21 cellular contexts compared by ENCODE assay signal in genomic region chr1:244336232-244336899, GRCh38.
DNase-seq lines count a peak whose midpoint lies in the region; ATAC-seq, FAIRE-seq and TF ChIP-seq lines count a peak whose summit lies in the region.
"Had no signal": no experiment of that assay in that cellular context is flagged by ENCODE, and none has a peak within 500 bp of the region (broad histone marks: within the 10 kb centered on the region; RNA-seq: fewer than 3 reads in every experiment).

No MANE protein-coding gene starts in this region.

- no peak overlapping the region for H4K5ac ChIP-seq in H9 (ENCODE audit: insufficient read length, low read depth, low read length)

- TF ChIP-seq POLR2A in GM12892 (IDR thresholded peaks at IDR 0.05; ENCODE audit: low read depth, low read length), result no peak

- H2BK20ac ChIP-seq in H9 (ENCODE audit: low read depth, low read length, poor library complexity, severe bottlenecking), result no peak overlapping the region

- H3K9ac ChIP-seq in H9 (ENCODE audit: extremely low read depth, insufficient read length, low read length), result no peak overlapping the region
- H3K9ac ChIP-seq in endodermal cell (ENCODE audit: extremely low read depth, low read length, poor library complexity, severe bottlenecking), result no peak overlapping the region
- no peak overlapping the region for H3K9ac ChIP-seq in neuronal stem cell (ENCODE audit: low read depth, low read length, poor library complexity)
- H3K9ac ChIP-seq: GM23248 had no signal

- H4K91ac ChIP-seq in H9 (ENCODE audit: insufficient read length, low read depth, low read length) (no peak overlapping the region), neuronal stem cell (ENCODE audit: low read depth, low read length, poor library complexity) (no peak overlapping the region)

- H3K18ac ChIP-seq in H9 (ENCODE audit: insufficient read length, low read depth, low read length), result no peak overlapping the region
- peak overlapping the region; percentile 71 for H3K18ac ChIP-seq in neuronal stem cell (ENCODE audit: low read length)

- H3K36me3 ChIP-seq in endodermal cell (ENCODE audit: control insufficient read depth, insufficient read depth, low read length), result no peaks in the 10 kb centered on the region
- H3K36me3 ChIP-seq in neuronal stem cell (replicated peaks in 1 of 2; ENCODE audit: control insufficient read depth in 2 of 2, insufficient read depth in 2 of 2, low read length in 2 of 2), result no peaks in the 10 kb centered on the region
- no peaks in the 10 kb centered on the region for H3K36me3 ChIP-seq in upper lobe of right lung

- no peak overlapping the region for H3K56ac ChIP-seq in H9 (ENCODE audit: insufficient read length, low read depth, low read length)

- no peak overlapping the region for H2BK15ac ChIP-seq in H9 (ENCODE audit: low read depth, low read length)
- H2BK15ac ChIP-seq in neuronal stem cell (ENCODE audit: low read length), result no peak overlapping the region

- H3K23me2 ChIP-seq in H9 (ENCODE audit: insufficient read length, low read depth, low read length, poor library complexity, severe bottlenecking), result no peaks in the 10 kb centered on the region

- H2AFZ ChIP-seq in H9 (ENCODE audit: low read length), result no peak overlapping the region
- H2AFZ ChIP-seq in neuronal stem cell (ENCODE audit: low read length), result no peak overlapping the region
- H2AFZ ChIP-seq: GM23248 had no signal

- no peak for TF ChIP-seq CTCF in H9 (conservative IDR thresholded peaks at IDR 0.05)
- no peak for TF ChIP-seq CTCF in endodermal cell (conservative IDR thresholded peaks at IDR 0.05)
- TF ChIP-seq CTCF in upper lobe of right lung (IDR thresholded peaks at IDR 0.05), result no peak

- H3T11ph ChIP-seq in H9 (ENCODE audit: low read length), result no peak overlapping the region

- H3K4ac ChIP-seq in H9 (ENCODE audit: low read depth, low read length), result no peak overlapping the region
- no peak overlapping the region for H3K4ac ChIP-seq in neuronal stem cell (ENCODE audit: low read length)

- H2BK120ac ChIP-seq in H9 (ENCODE audit: low read depth, low read length, poor library complexity, severe bottlenecking) (no peak overlapping the region), neuronal stem cell (ENCODE audit: low read depth, low read length) (peak overlapping the region; percentile 93)

- H3K4me3 Mint-ChIP-seq in H9 (no peak overlapping the region), endodermal cell (no peak overlapping the region)
- H3K4me3 Mint-ChIP-seq: B cell; CD4-positive, alpha-beta T cell; IgD-negative memory B cell had no signal

- FAIRE-seq in GM12892 (lab: Jason Lieb, UNC), result no peak
- FAIRE-seq: A204.1, G401.6, GM12891 had no signal

- H3K27ac ChIP-seq in H9 (ENCODE audit: insufficient read length, low read depth, low read length) (no peak overlapping the region), endodermal cell (ENCODE audit: low read depth, low read length) (no peak overlapping the region), neuronal stem cell (replicated peaks; ENCODE audit: low read length) (no peak overlapping the region), upper lobe of right lung (peak overlapping the region; percentile 49)
- H3K27ac ChIP-seq: GM23248 had no signal

- H4K20me1 ChIP-seq in H9 (ENCODE audit: control insufficient read depth, insufficient read depth, insufficient read length), result no peaks in the 10 kb centered on the region

- H3K23ac ChIP-seq in H9 (ENCODE audit: insufficient read length, low read depth, low read length) (no peak overlapping the region), neuronal stem cell (ENCODE audit: low read depth, low read length, poor library complexity) (no peak overlapping the region)

- peak; percentile 93 for ATAC-seq in upper lobe of right lung
- no peak for ATAC-seq in GM18907 (IDR thresholded peaks at IDR 0.05; ENCODE audit: unreplicated experiment)

- H3K4me1 Mint-ChIP-seq in H9 (peaks cover 30% of the 10 kb centered on the region in 2 experiments), endodermal cell (peaks cover 27% of the 10 kb centered on the region)
- H3K4me1 Mint-ChIP-seq: B cell, IgD-negative memory B cell had no signal

- H3K27me3 ChIP-seq in H9 (ENCODE audit: insufficient read depth, low read length) (no peaks in the 10 kb centered on the region), endodermal cell (ENCODE audit: control insufficient read depth, insufficient read depth, low read length, poor library complexity, severe bottlenecking) (no peaks in the 10 kb centered on the region), neuronal stem cell (ENCODE audit: control insufficient read depth in 3 of 3, insufficient read depth in 3 of 3, low read depth in 1 of 3, low read length in 3 of 3) (no peaks in the 10 kb centered on the region), upper lobe of right lung (no peaks in the 10 kb centered on the region)

- intact Hi-C loops in upper lobe of right lung (cut with DNase I), result no loop called here

- no peak overlapping the region for H3K14ac ChIP-seq in H9 (ENCODE audit: insufficient read depth, low read length)
- no peak overlapping the region for H3K14ac ChIP-seq in neuronal stem cell (ENCODE audit: low read length)

- DNase-seq in H9 (peak; percentile 26), endodermal cell (peak; percentile 66), neuronal stem cell (ENCODE audit: low spot score) (no peak), upper lobe of right lung (peak; percentile 77), activated gamma-delta T cell treated with Interleukin-2 at 50 U/mL for 16 hours (no peak), GM12892 (ENCODE audit: insufficient read length) (no peak)
- DNase-seq in activated CD8-positive, alpha-beta memory T cell treated with anti-CD3 and anti-CD28 coated beads, Interleukin-2, amount 50 U/mL, for 4 hours, result no peak
- DNase-seq: C1 segment of cervical spinal cord; Calu3; CD4-positive, alpha-beta T cell; DMS79; EL; GM23248; HCEC 1CT; HFFc6 had no signal

- H4K8ac ChIP-seq in H9 (replicated peaks; ENCODE audit: insufficient read length, low read depth, low read length) (no peak overlapping the region), neuronal stem cell (ENCODE audit: low read depth, low read length) (no peak overlapping the region)

- H3K4me3 ChIP-seq in endodermal cell (ENCODE audit: low read length), result no peak overlapping the region
- no peak overlapping the region for H3K4me3 ChIP-seq in neuronal stem cell (ENCODE audit: low read length in 2 of 2)
- no peak overlapping the region for H3K4me3 ChIP-seq in upper lobe of right lung
- H3K4me3 ChIP-seq: GM23248 had no signal

- H3K4me2 ChIP-seq in H9 (ENCODE audit: insufficient read depth, insufficient read length, low read length), result no peak overlapping the region
- H3K4me2 ChIP-seq in neuronal stem cell (ENCODE audit: insufficient read depth, low read length, poor library complexity, severe bottlenecking), result no peak overlapping the region

- H3K27me3 Mint-ChIP-seq in H9 (ENCODE audit: low read depth) (no peaks in the 10 kb centered on the region), endodermal cell (ENCODE audit: insufficient read depth) (no peaks in the 10 kb centered on the region)

- H3K36me3 Mint-ChIP-seq in H9 (ENCODE audit: insufficient read depth in 1 of 3, low read depth in 3 of 3), result no peaks in the 10 kb centered on the region
- H3K36me3 Mint-ChIP-seq in endodermal cell (ENCODE audit: low read depth), result no peaks in the 10 kb centered on the region
- H3K36me3 Mint-ChIP-seq: IgD-negative memory B cell had no signal

- no peaks in the 10 kb centered on the region for H3K79me1 ChIP-seq in H9 (ENCODE audit: insufficient read depth, low read depth, low read length, poor library complexity, severe bottlenecking)
- H3K79me1 ChIP-seq in neuronal stem cell (ENCODE audit: low read depth, low read length), result no peaks in the 10 kb centered on the region

- H3K9me3 ChIP-seq in H9 (ENCODE audit: control insufficient read depth, low read depth, low read length) (no peaks in the 10 kb centered on the region), endodermal cell (ENCODE audit: control insufficient read depth, low read length) (no peaks in the 10 kb centered on the region), neuronal stem cell (replicated peaks in 1 of 2; ENCODE audit: control insufficient read depth in 2 of 2, insufficient read depth in 1 of 2, low read depth in 1 of 2, low read length in 2 of 2) (peaks cover 0 to 3% of the 10 kb centered on the region in 2 donors), upper lobe of right lung (no peaks in the 10 kb centered on the region)

- H3K9me3 Mint-ChIP-seq in H9 (0 out of 5 replicates have a peak, but pooled peaks cover 0 to 3% of the 10 kb centered on the region in 2 experiments), endodermal cell (no peaks in the 10 kb centered on the region)
- H3K9me3 Mint-ChIP-seq: CD4-positive, alpha-beta T cell; HFFc6 had no signal

- no peaks in the 10 kb centered on the region for H3K79me2 ChIP-seq in H9 (ENCODE audit: insufficient read depth, low read length)

- H3K4me1 ChIP-seq in H9 (ENCODE audit: insufficient read depth, low read length), result no peaks in the 10 kb centered on the region; the same call in 1 of the 2 replicates
- no peaks in the 10 kb centered on the region for H3K4me1 ChIP-seq in endodermal cell (ENCODE audit: control insufficient read depth, insufficient read depth, low read length)
- peaks cover 16 to 25% of the 10 kb centered on the region in 2 donors for H3K4me1 ChIP-seq in neuronal stem cell (ENCODE audit: control insufficient read depth in 2 of 2, insufficient read depth in 1 of 2, low read depth in 1 of 2, low read length in 2 of 2)
- no peaks in the 10 kb centered on the region for H3K4me1 ChIP-seq in upper lobe of right lung

- H2BK5ac ChIP-seq in H9 (ENCODE audit: insufficient read length, low read length) (no peak overlapping the region), neuronal stem cell (ENCODE audit: low read length) (no peak overlapping the region)

- H3K27ac Mint-ChIP-seq in H9, result peak overlapping the region in 1 of 3 experiments; percentile 26; a peak in 2 of 7 replicates
- no peak overlapping the region for H3K27ac Mint-ChIP-seq in endodermal cell
- H3K27ac Mint-ChIP-seq: B cell; CD4-positive, alpha-beta T cell; HFFc6 had no signal

- no CpG with 5 or more reads among the region's 12 CpGs for WGBS in H9 (ENCODE audit: extremely low coverage, insufficient read length, low lambda C conversion rate)
- 89 to 97% methylated on average over 11 to 12 of the region's 12 CpGs for WGBS in endodermal cell (ENCODE audit: insufficient coverage in 1 of 2, insufficient read length in 1 of 2), 2 experiments
- no CpG with 5 or more reads among the region's 12 CpGs for WGBS in neuronal stem cell (ENCODE audit: extremely low coverage in 2 of 2, insufficient read length in 2 of 2, insufficient replicate concordance in 1 of 2), 2 donors

- H2BK12ac ChIP-seq in H9 (ENCODE audit: insufficient read length, low read depth, low read length) (no peak overlapping the region), neuronal stem cell (ENCODE audit: low read length) (peak overlapping the region; percentile 96)

- H2AK5ac ChIP-seq in H9 (ENCODE audit: insufficient read length, low read length) (no peak overlapping the region), neuronal stem cell (ENCODE audit: low read depth, low read length) (peak overlapping the region; percentile 40)

Comparison
In these comparisons a context has a peak if more than half of its experiments do, and no peak if none do; other contexts are left out.
1. DNase-seq: peak in H9 (single experiment), endodermal cell (single experiment) and upper lobe of right lung (single experiment); none in neuronal stem cell (single experiment), activated gamma-delta T cell treated with Interleukin-2 at 50 U/mL for 16 hours (single experiment), GM12892 (single experiment) and activated CD8-positive, alpha-beta memory T cell treated with anti-CD3 and anti-CD28 coated beads, Interleukin-2, amount 50 U/mL, for 4 hours (single experiment).